ENCODE assay signal across 5 cellular contexts in genomic region chr2:74252036-74252435, GRCh38.
"Had no signal": no experiment of that assay in that cellular context is flagged by ENCODE, and none has a peak within 500 bp of the region (broad histone marks: within the 10 kb centered on the region; RNA-seq: fewer than 3 reads in every experiment).

No MANE protein-coding gene starts in this region.

- H3K4me2 ChIP-seq: GM23338 had no signal

- DNase-seq: H9, HCEC 1CT, IMR-90 had no signal

- H3K4me3 ChIP-seq: GM23338, K562 had no signal

- H2AFZ ChIP-seq: GM23338 had no signal
